In genomic region chr19:6735181-6735891, GRCh38 we compare ENCODE assay signal across 7 cellular contexts. TPM values are rescaled to one million over a fixed set of nuclear protein-coding genes. Genes with fewer than 3 reads are reported as not detected.
DNase-seq lines count a peak whose midpoint lies in the region; ATAC-seq and TF ChIP-seq lines count a peak whose summit lies in the region.
"Had no signal": no experiment of that assay in that cellular context is flagged by ENCODE, and none has a peak within 500 bp of the region (broad histone marks: within the 10 kb centered on the region; RNA-seq: fewer than 3 reads in every experiment).

No MANE protein-coding gene starts in this region.

- H3K36me3 Mint-ChIP-seq in immature natural killer cell: peaks cover 4 to 13% (median 9%) of the 10 kb centered on the region in 3 donors

- no peaks in the 10 kb centered on the region for H3K36me3 ChIP-seq in PC-3 (ENCODE audit: low read depth, low read length)

- peaks cover 33 to 35% of the 10 kb centered on the region in 2 donors for H3K4me1 Mint-ChIP-seq in immature natural killer cell

- CTCF ChIA-PET in AG04449 (lab: Yijun Ruan, JAX): interaction anchor here (1.2 to 4.4 kb wide), 4 partner anchors 10 to 218 kb away, joined by 5 to 131 read pairs (median 8); no protein-coding TSS in a partner anchor
- CTCF ChIA-PET in PC-3 (lab: Charles Lee): interaction anchor here (0.5 kb wide), 1 partner anchor 121 kb away, joined by 3 read pairs; no protein-coding TSS in a partner anchor

- peak overlapping the region in 3 of 5 donors; percentile 18 to 97 (median 18) for H3K4me3 Mint-ChIP-seq in immature natural killer cell

- BruUV-seq in PC-3 (replicated peaks; lab: Mats Ljungman, UMichigan): no TSS peak

- no peaks in the 10 kb centered on the region for H3F3A ChIP-seq in PC-3 (ENCODE audit: low read length, unreplicated experiment)

- peaks cover 19% of the 10 kb centered on the region for H3K79me2 ChIP-seq in PC-3 (ENCODE audit: low read length)

- intact Hi-C loops in PC-3 (cut with micrococcal nuclease): loop anchor here (5.0 kb wide), 1 partner anchor 123 kb away; no protein-coding TSS in a partner anchor

- H3K27me3 Mint-ChIP-seq in immature natural killer cell (ENCODE audit: low read depth in 3 of 3): peaks cover 5 to 22% (median 9%) of the 10 kb centered on the region in 3 donors

- POLR2A ChIA-PET in AG04449 (lab: Yijun Ruan, JAX): no interaction called here
- POLR2A ChIA-PET in PC-3 (lab: Charles Lee; ENCODE audit: unreplicated experiment): no interaction called here

- H4K20me1 ChIP-seq in PC-3 (ENCODE audit: low read length): no peaks in the 10 kb centered on the region

- no peak overlapping the region for H3K9ac ChIP-seq in PC-3 (ENCODE audit: low read length)

- no peaks in the 10 kb centered on the region for H3K27me3 ChIP-seq in PC-3 (ENCODE audit: low read length)

- no peaks in the 10 kb centered on the region for H3K9me3 ChIP-seq in PC-3 (ENCODE audit: low read length)

- peaks cover 0 to 1% (median 0%) of the 10 kb centered on the region in 6 donors for H3K9me3 Mint-ChIP-seq in immature natural killer cell

- peak overlapping the region; percentile 76 for H3K4me3 ChIP-seq in AG04449 (ENCODE audit: low read depth, low read length)
- H3K4me3 ChIP-seq in PC-3 (ENCODE audit: low read length): peak overlapping the region; percentile 83; the same call in 1 of the 2 replicates

- peak overlapping the region; percentile 93 for H3K4me2 ChIP-seq in PC-3 (ENCODE audit: low read length)

- peaks cover 21% of the 10 kb centered on the region for H3K4me1 ChIP-seq in PC-3 (ENCODE audit: insufficient read depth, low read length)

- ATAC-seq in PC-3 (no peak), GM18867 (IDR thresholded peaks at IDR 0.05; ENCODE audit: unreplicated experiment) (no peak), HG03521 (IDR thresholded peaks at IDR 0.05; ENCODE audit: unreplicated experiment) (no peak)

- H3K27ac Mint-ChIP-seq in immature natural killer cell: peak overlapping the region in 4 of 6 donors; percentile 30 to 99 (median 66)

- no peaks in the 10 kb centered on the region for H3K9me2 ChIP-seq in PC-3 (replicated peaks; ENCODE audit: low read length)

- no peak overlapping the region for H3K27ac ChIP-seq in PC-3 (ENCODE audit: low read length)

- no peak overlapping the region for H2AFZ ChIP-seq in PC-3 (ENCODE audit: low read length)

- TF ChIP-seq CTCF in AG04449 (IDR thresholded peaks at IDR 0.05; ENCODE audit: insufficient read depth, low read length, missing control alignments) (no peak), PC-3 (conservative IDR thresholded peaks at IDR 0.05; ENCODE audit: low read depth, low read length) (no peak)

- DNase-seq in AG04449 (ENCODE audit: low read depth, low spot score) (no peak), PC-3 (no peak), immature natural killer cell (no peak)
- DNase-seq in central memory CD4-positive, alpha-beta T cell: no peak
- DNase-seq: SIG-M5 had no signal

RNA-seq across cellular contexts. Expression of gene GPR108, which starts 2.0 kb away (rescaled TPM):
- total RNA-seq in PC-3 (2014; rRNA removed): 59.0 and 78.7 TPM in 2 replicates
- polyA plus RNA-seq in immature natural killer cell: 100 to 1,000 TPM; 127 to 178 (median 160) TPM

RNA-seq across cellular contexts. Expression of gene TRIP10, which starts 4.1 kb away (rescaled TPM):
- 96.6 and 106 TPM in 2 replicates for total RNA-seq in PC-3 (2014; rRNA removed)
- polyA plus RNA-seq in immature natural killer cell: 1 to 10 TPM in 1 of 3 donors, under 1 TPM in 1, not detected in 1; 0.86 to 1.5 TPM

RNA-seq across cellular contexts. Expression of gene C3, which starts 14.9 kb away (rescaled TPM):
- 13.3 and 16.9 TPM in 2 replicates for total RNA-seq in PC-3 (2014; rRNA removed)
- under 1 TPM in 2 of 3 donors, not detected in 1; 0.09 to 0.78 TPM for polyA plus RNA-seq in immature natural killer cell

RNA-seq across cellular contexts. Expression of gene SH2D3A, which starts 31.9 kb away (rescaled TPM):
- total RNA-seq in PC-3 (2014; rRNA removed): 141 and 162 TPM in 2 replicates
- polyA plus RNA-seq in immature natural killer cell: 10 to 100 TPM in 1 of 3 donors, 1 to 10 TPM in 2; 7.4 to 13.6 (median 7.7) TPM

RNA-seq across cellular contexts. Expression of gene VAV1, which starts 37.2 kb away (rescaled TPM):
- 3.0 and 3.2 TPM in 2 replicates for total RNA-seq in PC-3 (2014; rRNA removed)
- 10 to 100 TPM; 19.4 to 44.8 (median 22.8) TPM for polyA plus RNA-seq in immature natural killer cell
